ENCODE assay signal across 15 cellular contexts in genomic region chr1:9240914-9241820, GRCh38. TPM values are rescaled to one million over a fixed set of nuclear protein-coding genes. Genes with fewer than 3 reads are reported as not detected.
DNase-seq lines count a peak whose midpoint lies in the region; ATAC-seq, FAIRE-seq and TF ChIP-seq lines count a peak whose summit lies in the region.
"Had no signal": no experiment of that assay in that cellular context is flagged by ENCODE, and none has a peak within 500 bp of the region (broad histone marks: within the 10 kb centered on the region; RNA-seq: fewer than 3 reads in every experiment).

No MANE protein-coding gene starts in this region.

- H3K4me3 ChIP-seq in adipocyte (ENCODE audit: low read length) (no peak overlapping the region), lower lobe of right lung (no peak overlapping the region), stomach smooth muscle (ENCODE audit: low read length in 2 of 2) (no peak overlapping the region)

- H3K27me3 ChIP-seq in adipocyte (replicated peaks; ENCODE audit: control insufficient read depth, insufficient read depth, low read length) = no peaks in the 10 kb centered on the region
- no peaks in the 10 kb centered on the region for H3K27me3 ChIP-seq in lower lobe of right lung (ENCODE audit: low read depth)
- H3K27me3 ChIP-seq in stomach smooth muscle (ENCODE audit: control insufficient read depth in 1 of 2, insufficient read depth in 2 of 2, low read length in 2 of 2) = no peaks in the 10 kb centered on the region

- H3K9ac ChIP-seq in adipocyte (ENCODE audit: low read length) (peak overlapping the region; percentile 84), stomach smooth muscle (ENCODE audit: low read length in 2 of 2) (no peak overlapping the region)

- no peaks in the 10 kb centered on the region for H3K27me3 Mint-ChIP-seq in Calu3 (ENCODE audit: unreplicated experiment)
- no peaks in the 10 kb centered on the region for H3K27me3 Mint-ChIP-seq in T-helper 17 cell
- H3K27me3 Mint-ChIP-seq: naive thymus-derived CD8-positive, alpha-beta T cell had no signal

- H3K36me3 Mint-ChIP-seq in Calu3 (ENCODE audit: insufficient read depth, unreplicated experiment) (peaks cover 8% of the 10 kb centered on the region), T-helper 17 cell (ENCODE audit: low read depth) (no peaks in the 10 kb centered on the region)

- H3K36me3 ChIP-seq in adipocyte (ENCODE audit: control insufficient read depth, insufficient read depth, low read length, severe bottlenecking) (peaks cover 8% of the 10 kb centered on the region), lower lobe of right lung (peaks cover 16% of the 10 kb centered on the region), stomach smooth muscle (ENCODE audit: control insufficient read depth in 2 of 2, insufficient read depth in 2 of 2, low read length in 2 of 2) (peaks cover 5 to 7% of the 10 kb centered on the region in 2 donors)

- no peak for TF ChIP-seq CTCF in lower lobe of right lung (IDR thresholded peaks at IDR 0.05)
- no peak for TF ChIP-seq CTCF in Calu3 (IDR thresholded peaks at IDR 0.05; ENCODE audit: unreplicated experiment)

- DNase-seq in GM12891 (ENCODE audit: insufficient read length, low spot score) = no peak
- DNase-seq in adipocyte (ENCODE audit: low read depth) = no peak
- DNase-seq in lower lobe of right lung = no peak
- DNase-seq in Calu3 = no peak
- DNase-seq in T-helper 17 cell = no peak
- DNase-seq in SW 1271 (lab: John Stamatoyannopoulos, UW) = no peak
- DNase-seq in NCI-H1048 (lab: John Stamatoyannopoulos, UW) = no peak
- DNase-seq: activated T-cell treated with anti-CD3 and anti-CD28 coated beads, Interleukin-2, amount 50 U/mL, for 72 hours; NCI-H187 treated with DMSO at 0.1 percent for 48 hours; NCI-H526 treated with DMSO at 0.1 percent for 48 hours; RPMI8226 had no signal

- CTCF ChIA-PET in Calu3 (lab: Charles Lee) = no interaction called here

- peaks cover 71% of the 10 kb centered on the region for H3K4me1 ChIP-seq in adipocyte (ENCODE audit: control insufficient read depth, insufficient read depth, low read length)
- H3K4me1 ChIP-seq in lower lobe of right lung = peaks cover 96% of the 10 kb centered on the region
- peaks cover 56% of the 10 kb centered on the region for H3K4me1 ChIP-seq in stomach smooth muscle (ENCODE audit: control insufficient read depth, insufficient read depth, low read length)

- no TSS peak for BruUV-seq in Calu3 (replicated peaks; lab: Mats Ljungman, UMichigan)

- TF ChIP-seq POLR2A in GM12891 (IDR thresholded peaks at IDR 0.05; ENCODE audit: low read depth, low read length) = no peak

- H3K4me1 Mint-ChIP-seq in Calu3 (ENCODE audit: low read depth, unreplicated experiment) = no peaks in the 10 kb centered on the region
- H3K4me1 Mint-ChIP-seq in T-helper 17 cell = peaks cover 41% of the 10 kb centered on the region

- ATAC-seq in lower lobe of right lung (no peak), T-helper 17 cell (no peak)
- ATAC-seq: activated T-cell treated with anti-CD3 and anti-CD28 coated beads, Interleukin-2, amount 50 U/mL, for 72 hours; naive thymus-derived CD8-positive, alpha-beta T cell had no signal

- no peak overlapping the region for H3K27ac Mint-ChIP-seq in Calu3 (ENCODE audit: unreplicated experiment)
- no peak overlapping the region for H3K27ac Mint-ChIP-seq in T-helper 17 cell

- peak overlapping the region; percentile 81 for H3K27ac ChIP-seq in lower lobe of right lung
- H3K27ac ChIP-seq in stomach smooth muscle (ENCODE audit: low read length) = peak overlapping the region; percentile 62

- FAIRE-seq in GM12891 (lab: Jason Lieb, UNC) = peak; percentile 31
- FAIRE-seq: GM19239 had no signal

- intact Hi-C loops in lower lobe of right lung (cut with DNase I) (no loop called here), Calu3 (cut with micrococcal nuclease; ENCODE audit: unreplicated experiment) (no loop called here)

- H3K4me3 Mint-ChIP-seq in Calu3 (ENCODE audit: low read depth, unreplicated experiment) (no peak overlapping the region), T-helper 17 cell (no peak overlapping the region)

- no peaks in the 10 kb centered on the region for H3K9me3 Mint-ChIP-seq in Calu3 (ENCODE audit: low read depth, unreplicated experiment)
- H3K9me3 Mint-ChIP-seq: activated T-cell treated with anti-CD3 and anti-CD28 coated beads, Interleukin-2, amount 50 U/mL, for 72 hours; naive thymus-derived CD8-positive, alpha-beta T cell; T-helper 1 cell treated with Interleukin-12 subunit alpha and Interleukin-12 subunit beta and Interleukin-4 antibody, amounts not matched to agents 30 μg/mL and 1 μg/mL, for 36 hours had no signal

- no peaks in the 10 kb centered on the region for H3K9me3 ChIP-seq in adipocyte (ENCODE audit: control insufficient read depth, low read length)
- no peaks in the 10 kb centered on the region for H3K9me3 ChIP-seq in lower lobe of right lung
- H3K9me3 ChIP-seq in stomach smooth muscle (ENCODE audit: control insufficient read depth in 2 of 2, low read length in 2 of 2) = no peaks in the 10 kb centered on the region
- H3K9me3 ChIP-seq in T-helper 17 cell (ENCODE audit: control insufficient read depth, low read length, poor library complexity, severe bottlenecking) = no peaks in the 10 kb centered on the region

TF ChIP-seq in GM12891, 5 proteins besides CTCF, POLR2A, EP300 and RAD21:
- TF ChIP-seq TAF1 (IDR thresholded peaks at IDR 0.05; ENCODE audit: low read depth, low read length) (no peak), POU2F2 (IDR thresholded peaks at IDR 0.05; ENCODE audit: low read depth, low read length) (no peak), SPI1 (IDR thresholded peaks at IDR 0.05; ENCODE audit: low read depth, low read length) (no peak), PAX5 (IDR thresholded peaks at IDR 0.05; ENCODE audit: insufficient read depth, low read length, severe bottlenecking) (no peak), POLR2AphosphoS5 (IDR thresholded peaks at IDR 0.05; ENCODE audit: low read depth, low read length) (no peak)

RNA-seq across cellular contexts. Expression of gene H6PD, which starts 6.6 kb away (rescaled TPM):
- 8.7 TPM for polyA plus RNA-seq in GM12891 (2012; ENCODE audit: low read depth, missing spikeins)
- 40.7 TPM for total RNA-seq in lower lobe of right lung
- 18.0 TPM in 2 replicates for total RNA-seq in Calu3 (2022)
- 10 to 100 TPM; 16.1 to 19.2 TPM for total RNA-seq in T-helper 17 cell

RNA-seq across cellular contexts. Expression of gene SPSB1, which starts 51.5 kb away (rescaled TPM):
- 0.55 TPM for polyA plus RNA-seq in GM12891 (2012; ENCODE audit: low read depth, missing spikeins)
- total RNA-seq in lower lobe of right lung (14.7 TPM), Calu3 (2022) (4.9 and 5.8 TPM in 2 replicates), T-helper 17 cell (1 to 10 TPM; 7.7 to 9.2 TPM)
